31 cellular contexts compared by ENCODE assay signal in the genomic region with DNA sequence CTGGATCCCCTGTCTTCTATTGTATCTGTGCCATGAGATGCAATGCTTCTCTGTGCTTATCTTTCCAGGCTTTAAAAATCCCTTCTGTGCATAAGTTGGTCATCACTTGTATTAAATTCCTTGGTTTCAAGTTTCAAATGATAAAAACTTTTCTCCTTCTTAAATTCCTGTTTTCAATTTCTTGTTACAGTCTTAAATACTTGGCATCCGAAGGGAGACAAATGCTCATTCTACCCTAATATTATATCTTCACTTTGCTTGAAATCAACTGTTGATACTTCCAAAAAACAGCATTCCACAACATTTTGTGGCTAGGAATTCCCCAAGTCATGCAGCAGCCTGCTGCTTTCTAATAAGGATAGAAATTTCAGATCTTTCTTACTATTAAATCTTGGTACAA.
A peak's percentile ranks its signal among the peaks of the same experiment; 100 is the strongest.
DNase-seq lines count a peak whose midpoint lies in the region; ATAC-seq, FAIRE-seq and TF ChIP-seq lines count a peak whose summit lies in the region.
"Had no signal": no experiment of that assay in that cellular context is flagged by ENCODE, and none has a peak within 500 bp of the region (broad histone marks: within the 10 kb centered on the region; RNA-seq: fewer than 3 reads in every experiment).

No MANE protein-coding gene starts in this region.

- no peaks in the 10 kb centered on the region for H3K36me3 ChIP-seq in Panc1 (ENCODE audit: control insufficient read depth, insufficient read depth, low read length)
- no peaks in the 10 kb centered on the region for H3K36me3 ChIP-seq in H1 (ENCODE audit: control insufficient read depth in 2 of 4, insufficient read depth in 4 of 4, low read length in 3 of 4)
- no peaks in the 10 kb centered on the region for H3K36me3 ChIP-seq in tibial artery
- H3K36me3 ChIP-seq in esophagus squamous epithelium: no peaks in the 10 kb centered on the region
- H3K36me3 ChIP-seq: lower lobe of right lung had no signal

- no peaks in the 10 kb centered on the region for H4K20me1 ChIP-seq in H1 (replicated peaks in 1 of 2; ENCODE audit: control insufficient read depth in 1 of 2, insufficient read depth in 2 of 2, low read length in 2 of 2)

- H3K79me1 ChIP-seq in H1 (ENCODE audit: low read depth, low read length): no peaks in the 10 kb centered on the region

- no peak overlapping the region for H3K9ac ChIP-seq in H1 (replicated peaks in 1 of 4; ENCODE audit: extremely low read depth in 1 of 4, low read depth in 3 of 4, low read length in 3 of 4)

- peak overlapping the region; percentile 47 for H3K23ac ChIP-seq in H1 (ENCODE audit: insufficient read length)

- intact Hi-C loops in Panc1 (cut with micrococcal nuclease; ENCODE audit: unreplicated experiment) (no loop called here), tibial artery (cut with DNase I; ENCODE audit: low total_unique reads) (no loop called here), esophagus squamous epithelium (cut with DNase I) (no loop called here)

- in situ Hi-C loops in Panc1 (cut with HindIII; ENCODE audit: low pct_unique_long_range_greater_than_20kb, low sequenced_read_pairs): no loop called here

- H2AFZ ChIP-seq in H1 (ENCODE audit: low read length): peak overlapping the region; percentile 92

- H3K79me2 ChIP-seq in H1 (ENCODE audit: control insufficient read depth in 1 of 2, insufficient read depth in 2 of 2, low read length in 2 of 2): no peaks in the 10 kb centered on the region

- BruUV-seq in Panc1 (replicated peaks; lab: Mats Ljungman, UMichigan): no TSS peak

- no peak overlapping the region for H3K14ac ChIP-seq in H1 (ENCODE audit: insufficient read length)

- peaks cover 2% of the 10 kb centered on the region; the same call in 1 of the 2 replicates for H3K4me1 ChIP-seq in Panc1 (ENCODE audit: control insufficient read depth, insufficient read depth, low read length)
- peaks cover 0 to 9% (median 2%) of the 10 kb centered on the region in 4 experiments; a peak in 3 of 7 replicates for H3K4me1 ChIP-seq in H1 (replicated peaks in 1 of 4; ENCODE audit: control insufficient read depth in 3 of 4, insufficient read depth in 4 of 4, low read length in 3 of 4)
- peaks cover 0 to 10% (median 0%) of the 10 kb centered on the region in 4 donors for H3K4me1 ChIP-seq in tibial artery
- no peaks in the 10 kb centered on the region for H3K4me1 ChIP-seq in esophagus squamous epithelium
- H3K4me1 ChIP-seq: lower lobe of right lung had no signal

- FAIRE-seq in H1 (lab: Jason Lieb, UNC): no peak

- no peak overlapping the region for H3K56ac ChIP-seq in H1 (replicated peaks; ENCODE audit: insufficient read length, low read depth, low read length)

- TF ChIP-seq CTCF in Panc1 (IDR thresholded peaks at IDR 0.05) (no peak), H1 (IDR thresholded peaks at IDR 0.05; ENCODE audit: control extremely low read depth in 1 of 3, insufficient read depth in 1 of 3, low read depth in 1 of 3, low read length in 3 of 3) (no peak), tibial artery (IDR thresholded peaks at IDR 0.05) (no peak), esophagus squamous epithelium (IDR thresholded peaks at IDR 0.05) (no peak)

- H3K27me3 ChIP-seq in Panc1 (ENCODE audit: control insufficient read depth, insufficient read depth, low read length) (no peaks in the 10 kb centered on the region), H1 (replicated peaks in 1 of 4; ENCODE audit: control insufficient read depth in 3 of 4, extremely low read depth in 1 of 4, insufficient read depth in 3 of 4, low read length in 3 of 4) (no peaks in the 10 kb centered on the region), tibial artery (no peaks in the 10 kb centered on the region), esophagus squamous epithelium (no peaks in the 10 kb centered on the region)
- H3K27me3 ChIP-seq: dorsolateral prefrontal cortex had no signal

- H4K8ac ChIP-seq in H1 (ENCODE audit: extremely low read depth, insufficient read depth, low read length): no peak overlapping the region

- no peak overlapping the region for H4K5ac ChIP-seq in H1 (ENCODE audit: insufficient read length, low read depth, low read length)

- DNase-seq in AG20443 (ENCODE audit: low spot score): peak; percentile 24
- DNase-seq in Panc1 (ENCODE audit: low read depth, low spot score): no peak
- no peak for DNase-seq in H1 (ENCODE audit: low read depth in 1 of 2, low spot score in 2 of 2)
- peak; percentile 45 for DNase-seq in myocyte (ENCODE audit: low read depth)
- DNase-seq in tibial artery: no peak
- no peak for DNase-seq in esophagus squamous epithelium (lab: John Stamatoyannopoulos, UW)
- DNase-seq: activated CD4-positive, alpha-beta T cell treated with anti-CD3 and anti-CD28 coated beads, Interleukin-2, amount 50 U/mL, for 4 hours; activated CD8-positive, alpha-beta memory T cell treated with anti-CD3 and anti-CD28 coated beads, Interleukin-2, amount 10 ng/mL, durations not matched to agents 7 days and 5 days; activated gamma-delta T cell treated with Interleukin-2 at 50 U/mL for 16 hours; activated T-cell treated with anti-CD3 and anti-CD28 coated beads, Interleukin-2, amount 50 U/mL, for 4 hours; CD4-positive, alpha-beta T cell; cerebellar nuclear complex; DMS79 treated with DMSO at 0.1 percent for 48 hours; dorsolateral prefrontal cortex; kidney glomerular epithelial cell; lower lobe of right lung; natural killer cell; NCI-H1092; NCI-H1694; NCI-H510A; nucleus accumbens; OCI-M1; psoas muscle; stimulated activated CD4-positive, alpha-beta T cell treated with anti-CD3 and anti-CD28 coated beads, Interleukin-4, amount 100 ng/mL, for 24 hours; T-helper 2 cell; trophoblast cell had no signal

- H4K91ac ChIP-seq in H1 (replicated peaks; ENCODE audit: insufficient read length, low read length): peak overlapping the region; percentile 82

- WGBS in H1 (ENCODE audit: extremely low coverage in 1 of 2, insufficient coverage in 1 of 2, insufficient read length in 1 of 2, insufficient replicate concordance in 2 of 2, low coverage in 1 of 2, low lambda C conversion rate in 2 of 2, missing lambda C conversion rate in 1 of 2), 2 experiments: 92% methylated on average over 1 of the region's 1 CpG; no CpG with 5 or more reads in 1 of the 2 experiments
- 35 to 63% methylated on average over 1 of the region's 1 CpG for WGBS in esophagus squamous epithelium, 2 donors

- H2BK120ac ChIP-seq in H1 (replicated peaks; ENCODE audit: low read depth, low read length): no peak overlapping the region

- no peak overlapping the region for H3K4ac ChIP-seq in H1 (replicated peaks; ENCODE audit: insufficient read length, low read depth, low read length)

- CTCF ChIA-PET in Panc1 (lab: Charles Lee): no interaction called here
- CTCF ChIA-PET in H1 (lab: Charles Lee; ENCODE audit: partially characterized antibody): interaction anchor here (1.3 kb wide), 1 partner anchor 246 kb away, joined by 4 read pairs; no protein-coding TSS in a partner anchor

- H2BK12ac ChIP-seq in H1 (ENCODE audit: low read depth, low read length): no peak overlapping the region

- H3K9me3 ChIP-seq in Panc1 (ENCODE audit: control insufficient read depth, insufficient read depth, low read depth, low read length) (no peaks in the 10 kb centered on the region), H1 (ENCODE audit: insufficient read depth in 2 of 2, low read depth in 1 of 2, low read length in 1 of 2) (no peaks in the 10 kb centered on the region), tibial artery (no peaks in the 10 kb centered on the region), esophagus squamous epithelium (no peaks in the 10 kb centered on the region)
- H3K9me3 ChIP-seq: lower lobe of right lung, psoas muscle had no signal

- no peak for TF ChIP-seq EP300 in H1 (IDR thresholded peaks at IDR 0.05; ENCODE audit: borderline replicate concordance in 1 of 2, low read depth in 2 of 2, low read length in 2 of 2)

- TF ChIP-seq POLR2A in H1 (IDR thresholded peaks at IDR 0.05; ENCODE audit: control extremely low read depth in 1 of 2, low read depth in 2 of 2, low read length in 2 of 2): no peak
- no peak for TF ChIP-seq POLR2A in esophagus squamous epithelium (IDR thresholded peaks at IDR 0.05)

- H3K27ac ChIP-seq in Panc1 (ENCODE audit: low read length): peak overlapping the region; percentile 20; the same call in 1 of the 2 replicates
- no peak overlapping the region for H3K27ac ChIP-seq in H1 (ENCODE audit: low read depth, low read length)
- H3K27ac ChIP-seq in tibial artery: no peak overlapping the region
- H3K27ac ChIP-seq in esophagus squamous epithelium: no peak overlapping the region
- H3K27ac ChIP-seq: dorsolateral prefrontal cortex, lower lobe of right lung, psoas muscle had no signal

- H3K23me2 ChIP-seq in H1 (ENCODE audit: low read depth, low read length): no peaks in the 10 kb centered on the region

- ATAC-seq in Panc1 (no peak), HG02678 (IDR thresholded peaks at IDR 0.05; ENCODE audit: unreplicated experiment) (no peak), GM19328 (IDR thresholded peaks at IDR 0.05; ENCODE audit: unreplicated experiment) (no peak)
- ATAC-seq: activated CD4-positive, CD25-positive, alpha-beta regulatory T cell treated with anti-CD3 and anti-CD28 coated beads, Interleukin-2, amount 50 U/mL, for 24 hours; activated CD8-positive, alpha-beta memory T cell treated with anti-CD3 and anti-CD28 coated beads, Interleukin-2, amount 10 ng/mL, durations not matched to agents 7 days and 5 days; activated T-cell treated with anti-CD3 and anti-CD28 coated beads, Interleukin-2, amount 50 U/mL, for 4 hours; lower lobe of right lung; natural killer cell; psoas muscle; Right ventricle myocardium inferior; sciatic nerve had no signal

- H2BK5ac ChIP-seq in H1 (ENCODE audit: low read depth, low read length): no peak overlapping the region

- H2AK5ac ChIP-seq in H1 (ENCODE audit: low read depth, low read length): no peak overlapping the region

- H3K18ac ChIP-seq in H1 (ENCODE audit: extremely low read depth, low read length): no peak overlapping the region

- H2BK20ac ChIP-seq in H1 (ENCODE audit: low read length): no peak overlapping the region

- H3K4me3 ChIP-seq in Panc1 (ENCODE audit: low read depth in 2 of 2, low read length in 2 of 2) (no peak overlapping the region), H1 (ENCODE audit: extremely low read depth in 1 of 4, insufficient read depth in 2 of 4, low read depth in 3 of 4, low read length in 4 of 4) (no peak overlapping the region), tibial artery (no peak overlapping the region), esophagus squamous epithelium (no peak overlapping the region)
- H3K4me3 ChIP-seq: dorsolateral prefrontal cortex, lower lobe of right lung, psoas muscle had no signal

- POLR2A ChIA-PET in Panc1 (lab: Charles Lee): no interaction called here
- POLR2A ChIA-PET in H1 (lab: Charles Lee; ENCODE audit: partially characterized antibody): no interaction called here

- no peak overlapping the region; the same call in 1 of the 2 replicates for H2BK15ac ChIP-seq in H1 (ENCODE audit: low read length)

- TF ChIP-seq RAD21 in H1 (IDR thresholded peaks at IDR 0.05 in 1 of 2, conservative IDR thresholded peaks at IDR 0.05 in 1 of 2; ENCODE audit: low read depth in 2 of 2, low read length in 2 of 2): no peak

- no peak overlapping the region for H3K4me2 ChIP-seq in H1 (ENCODE audit: insufficient read depth in 1 of 2, low read depth in 2 of 2, low read length in 2 of 2)

TF ChIP-seq in H1, 55 proteins besides CTCF, POLR2A, EP300 and RAD21 (continues in another document):
- TF ChIP-seq EGR1 (IDR thresholded peaks at IDR 0.05; ENCODE audit: borderline replicate concordance, low read depth, low read length): no peak
- TF ChIP-seq SP4 (IDR thresholded peaks at IDR 0.05; ENCODE audit: low read length): no peak
- no peak for TF ChIP-seq SRF (IDR thresholded peaks at IDR 0.05; ENCODE audit: low read depth, low read length)

Comparison
In these comparisons a context has a peak if more than half of its experiments do, and no peak if none do; other contexts are left out.
1. DNase-seq: peak in AG20443 (single experiment) and myocyte (single experiment); none in Panc1 (single experiment), H1 (0 of 2), tibial artery (0 of 2) and esophagus squamous epithelium (single experiment).